Comparison of ENCODE assay signal across 19 cellular contexts in the genomic region with DNA sequence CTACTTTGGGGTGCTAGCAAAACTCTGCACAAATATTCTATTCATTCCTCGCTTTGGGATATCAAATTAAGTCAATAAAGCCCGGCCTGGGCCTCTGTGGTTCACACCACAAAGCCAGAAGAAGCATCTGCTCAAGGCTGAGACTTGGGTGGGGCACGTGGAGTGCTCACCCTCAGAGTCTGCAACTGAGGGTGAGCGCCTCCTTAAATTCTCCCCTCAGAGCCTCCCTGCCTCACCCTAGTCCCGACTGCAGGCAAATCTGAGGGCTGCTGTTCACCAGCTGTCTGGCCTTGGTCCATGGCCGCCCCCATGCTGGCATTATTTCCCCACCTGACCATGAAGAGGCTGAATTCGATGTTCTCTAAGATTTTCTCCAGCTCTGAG. TPM values are rescaled to one million over a fixed set of nuclear protein-coding genes. Genes with fewer than 3 reads are reported as not detected.
"Had no signal": no experiment of that assay in that cellular context is flagged by ENCODE, and none has a peak within 500 bp of the region (broad histone marks: within the 10 kb centered on the region; RNA-seq: fewer than 3 reads in every experiment).

No MANE protein-coding gene starts in this region.

- H3K27ac ChIP-seq: ascending aorta, gastroesophageal sphincter, tibial artery, vagina had no signal

- H3K9me3 Mint-ChIP-seq: activated T-helper 17 cell treated with anti-CD3 and anti-CD28 coated beads, Interleukin-2, amount 50 U/mL, for 72 hours had no signal

- DNase-seq: activated CD4-positive, alpha-beta T cell treated with anti-CD3 and anti-CD28 coated beads for 1 hour; activated CD4-positive, alpha-beta T cell treated with anti-CD3 and anti-CD28 coated beads, Interleukin-2, amount 50 U/mL, for 4 hours; activated naive CD4-positive, alpha-beta T cell treated with Interleukin-2 at 50 U/mL for 16 hours; activated T-cell treated with anti-CD3 and anti-CD28 coated beads for 4 hours; islet precursor cell; mesenchymal stem cell; retina; stimulated activated CD4-positive, alpha-beta T cell treated with anti-CD3 and anti-CD28 coated beads, Interleukin-4, amount 100 ng/mL, for 24 hours; stimulated activated naive CD4-positive, alpha-beta T cell; T-helper 1 cell; tibial artery had no signal

- H3K9me3 ChIP-seq: ascending aorta, gastroesophageal sphincter, tibial artery, vagina had no signal

- H3K36me3 ChIP-seq: ascending aorta, gastroesophageal sphincter, tibial artery, vagina had no signal

- H3K27me3 ChIP-seq: vagina had no signal

- H3K27ac Mint-ChIP-seq: activated T-helper 17 cell treated with anti-CD3 and anti-CD28 coated beads, Interleukin-2, amount 50 U/mL, for 72 hours had no signal

- H3K4me3 ChIP-seq: gastroesophageal sphincter, tibial artery, vagina had no signal

- ATAC-seq: activated T-helper 17 cell treated with anti-CD3 and anti-CD28 coated beads, Interleukin-2, amount 50 U/mL, for 72 hours; gastroesophageal sphincter; left lobe of liver had no signal

RNA-seq across cellular contexts. Expression of gene MEGF11, which starts 1.7 kb away (rescaled TPM):
- total RNA-seq: activated T-helper 17 cell treated with anti-CD3 and anti-CD28 coated beads, Interleukin-2, amount 50 U/mL, for 72 hours; ascending aorta; dermis microvascular lymphatic vessel endothelial cell; left lobe of liver; subcutaneous adipose tissue had no signal
- polyA plus RNA-seq: esophagus had no signal
